In the genomic region with DNA sequence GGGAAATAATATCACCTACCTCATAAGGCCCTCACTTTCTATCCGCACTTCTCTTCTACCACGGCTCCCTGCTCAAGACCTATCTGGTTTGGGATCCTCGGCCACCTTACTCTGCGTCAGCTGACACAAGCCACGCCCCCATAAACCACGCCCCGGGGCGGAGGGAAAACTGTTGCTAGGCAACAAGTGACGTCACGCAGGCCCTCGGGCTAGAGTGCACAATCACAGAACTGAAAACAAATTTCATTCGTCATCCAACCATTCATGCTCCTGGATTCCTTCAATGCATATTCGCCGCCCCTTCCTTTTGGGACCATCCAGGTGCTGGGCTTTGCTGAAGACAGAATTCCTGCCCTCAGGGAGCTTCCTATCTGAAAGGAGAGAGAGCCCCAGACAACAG, we compare ENCODE assay signal across 16 cellular contexts.
DNase-seq lines count a peak whose midpoint lies in the region; ATAC-seq and TF ChIP-seq lines count a peak whose summit lies in the region.
"Had no signal": no experiment of that assay in that cellular context is flagged by ENCODE, and none has a peak within 500 bp of the region (broad histone marks: within the 10 kb centered on the region; RNA-seq: fewer than 3 reads in every experiment).

No MANE protein-coding gene starts in this region.

- no peaks in the 10 kb centered on the region for H3K36me3 ChIP-seq in testis (ENCODE audit: low read depth, missing control alignments)
- no peaks in the 10 kb centered on the region for H3K36me3 ChIP-seq in stomach
- H3K36me3 ChIP-seq: BLaER1 treated with 17β-estradiol and CSF1 and Interleukin-3, amounts not matched to agents 10 nM and 100 nM; gastroesophageal sphincter had no signal

- WGBS in testis, 2 donors: 47 to 56% methylated on average over 7 to 14 of the region's 14 CpGs
- WGBS in stomach, 5 donors: 43 to 64% (median 61%) methylated on average over 13 to 14 of the region's 14 CpGs

- H3K4me3 Mint-ChIP-seq in activated T-cell treated with anti-CD3 and anti-CD28 coated beads, Interleukin-2, amount 50 U/mL, for 24 hours: no peak overlapping the region
- H3K4me3 Mint-ChIP-seq: natural killer cell had no signal

- peaks cover 4% of the 10 kb centered on the region for H3K9me3 Mint-ChIP-seq in activated T-cell treated with anti-CD3 and anti-CD28 coated beads, Interleukin-2, amount 50 U/mL, for 24 hours
- H3K9me3 Mint-ChIP-seq: natural killer cell had no signal

- DNase-seq in activated T-cell treated with anti-CD3 and anti-CD28 coated beads, Interleukin-2, amount 50 U/mL, for 24 hours: peak; percentile 49
- DNase-seq in activated T-cell treated with anti-CD3 and anti-CD28 coated beads for 4 hours: no peak
- peak; percentile 27 for DNase-seq in NB4 (ENCODE audit: low read depth)
- peak; percentile 31 to 89 for DNase-seq in T47D (ENCODE audit: low read depth in 1 of 2, low spot score in 1 of 2)
- peak; percentile 63 for DNase-seq in testis
- DNase-seq in GM13977 (ENCODE audit: low spot score): no peak
- no peak for DNase-seq in stomach
- DNase-seq: activated naive CD4-positive, alpha-beta T cell treated with Interleukin-2 at 50 U/mL for 16 hours; left cardiac atrium; natural killer cell; NCI-H2081 treated with DMSO at 0.1 percent for 48 hours; RPMI8226 had no signal

- H3K27me3 ChIP-seq in testis: no peaks in the 10 kb centered on the region
- peaks cover 0 to 6% (median 0%) of the 10 kb centered on the region in 3 donors for H3K27me3 ChIP-seq in stomach
- H3K27me3 ChIP-seq: gastroesophageal sphincter had no signal

- no peak overlapping the region for H3K4me3 ChIP-seq in NB4 (ENCODE audit: low read depth, low read length)
- no peak overlapping the region for H3K4me3 ChIP-seq in testis
- no peak overlapping the region for H3K4me3 ChIP-seq in stomach
- H3K4me3 ChIP-seq: BLaER1 treated with 17β-estradiol and CSF1 and Interleukin-3, amounts not matched to agents 10 nM and 100 nM; coronary artery; gastroesophageal sphincter had no signal

- no peaks in the 10 kb centered on the region for H3K36me3 Mint-ChIP-seq in activated T-cell treated with anti-CD3 and anti-CD28 coated beads, Interleukin-2, amount 50 U/mL, for 24 hours (ENCODE audit: low read depth)
- H3K36me3 Mint-ChIP-seq: natural killer cell had no signal

- TF ChIP-seq CTCF in NB4 (IDR thresholded peaks at IDR 0.05; ENCODE audit: low read depth, low read length) (no peak), testis (IDR thresholded peaks at IDR 0.05) (no peak), GM13977 (IDR thresholded peaks at IDR 0.05; ENCODE audit: extremely low read depth, insufficient read depth, missing control alignments) (no peak), stomach (IDR thresholded peaks at IDR 0.05) (no peak)

- TF ChIP-seq POLR2A in NB4 (IDR thresholded peaks at IDR 0.05; ENCODE audit: extremely low read depth, insufficient read length): no peak
- no peak for TF ChIP-seq POLR2A in testis (IDR thresholded peaks at IDR 0.05)
- TF ChIP-seq POLR2A in stomach (IDR thresholded peaks at IDR 0.05): no peak

- H3K27me3 Mint-ChIP-seq in activated T-cell treated with anti-CD3 and anti-CD28 coated beads, Interleukin-2, amount 50 U/mL, for 24 hours: peaks cover 25% of the 10 kb centered on the region

- no peak for ATAC-seq in HG03571 (IDR thresholded peaks at IDR 0.05; ENCODE audit: unreplicated experiment)
- ATAC-seq: gastroesophageal sphincter, left cardiac atrium had no signal

- H3K9me3 ChIP-seq in testis (no peaks in the 10 kb centered on the region), stomach (peaks cover 0 to 16% (median 0%) of the 10 kb centered on the region in 4 donors)
- H3K9me3 ChIP-seq: gastroesophageal sphincter had no signal

- no peak overlapping the region for H3K27ac Mint-ChIP-seq in activated T-cell treated with anti-CD3 and anti-CD28 coated beads, Interleukin-2, amount 50 U/mL, for 24 hours
- H3K27ac Mint-ChIP-seq: natural killer cell had no signal

- H3K27ac ChIP-seq in testis (no peak overlapping the region), stomach (no peak overlapping the region)
- H3K27ac ChIP-seq: BLaER1 treated with 17β-estradiol and CSF1 and Interleukin-3, amounts not matched to agents 10 nM and 100 nM; coronary artery; gastroesophageal sphincter had no signal

- in situ Hi-C loops in T47D (cut with HindIII; ENCODE audit: low pct_unique_long_range_greater_than_20kb, low sequenced_read_pairs) (no loop called here), GM13977 (cut with MboI; ENCODE audit: low pct_unique_long_range_greater_than_20kb, low sequenced_read_pairs, unreplicated experiment) (no loop called here)

- no peak for TF ChIP-seq EP300 in stomach (IDR thresholded peaks at IDR 0.05)

- intact Hi-C loops in testis (cut with DNase I; ENCODE audit: low total_unique reads) (no loop called here), stomach (cut with DNase I; ENCODE audit: low total_unique reads) (no loop called here)

- no peaks in the 10 kb centered on the region for H3K4me1 ChIP-seq in testis
- H3K4me1 ChIP-seq in stomach: no peaks in the 10 kb centered on the region
- H3K4me1 ChIP-seq: gastroesophageal sphincter had no signal

- no peaks in the 10 kb centered on the region for H3K4me1 Mint-ChIP-seq in activated T-cell treated with anti-CD3 and anti-CD28 coated beads, Interleukin-2, amount 50 U/mL, for 24 hours (ENCODE audit: low read depth)

Comparison
In these comparisons a context has a peak if more than half of its experiments do, and no peak if none do; other contexts are left out.
1. DNase-seq: peak in activated T-cell treated with anti-CD3 and anti-CD28 coated beads, Interleukin-2, amount 50 U/mL, for 24 hours (single experiment), NB4 (single experiment), T47D (2 of 2) and testis (single experiment); none in activated T-cell treated with anti-CD3 and anti-CD28 coated beads for 4 hours (single experiment), GM13977 (single experiment) and stomach (single experiment).